20 cellular contexts compared by ENCODE assay signal in the genomic region with DNA sequence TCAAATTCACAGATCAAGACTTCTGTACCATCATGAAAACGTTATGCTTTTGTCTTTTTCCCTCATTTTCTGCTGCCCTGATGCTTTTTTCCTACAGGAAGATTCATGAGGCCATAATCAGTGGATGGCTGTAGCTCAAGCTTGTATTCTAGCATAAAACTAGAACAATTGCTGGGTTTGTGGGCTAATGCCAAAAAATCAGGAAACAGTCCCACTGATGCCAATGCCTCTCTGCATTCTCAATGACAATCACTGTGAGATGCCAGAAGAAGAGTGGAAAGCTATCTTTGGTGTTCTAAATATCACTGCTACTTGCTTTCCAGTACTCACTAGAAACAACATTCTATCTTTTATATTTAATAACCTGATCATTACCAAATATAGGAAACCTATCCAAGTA.
"Had no signal": no experiment of that assay in that cellular context is flagged by ENCODE, and none has a peak within 500 bp of the region (broad histone marks: within the 10 kb centered on the region; RNA-seq: fewer than 3 reads in every experiment).

No MANE protein-coding gene starts in this region.

- ATAC-seq: activated naive CD4-positive, alpha-beta T cell treated with anti-CD3 and anti-CD28 coated beads, Interleukin-2, amount 50 U/mL, for 72 hours; activated T-cell treated with anti-CD3 and anti-CD28 coated beads, Interleukin-2, amount 50 U/mL, for 72 hours; esophagus mucosa had no signal

- DNase-seq: activated CD4-positive, alpha-beta memory T cell treated with anti-CD3 and anti-CD28 coated beads, Interleukin-2, amount 10 ng/mL, durations not matched to agents 7 days and 5 days; activated CD4-positive, alpha-beta T cell treated with anti-CD3 and anti-CD28 coated beads for 1 hour; activated CD4-positive, alpha-beta T cell treated with anti-CD3 and anti-CD28 coated beads for 4 hours; activated CD4-positive, alpha-beta T cell treated with anti-CD3 and anti-CD28 coated beads, Interleukin-2, amount 10 ng/mL, durations not matched to agents 7 days and 5 days; activated CD4-positive, alpha-beta T cell treated with anti-CD3 and anti-CD28 coated beads, Interleukin-2, amount 50 U/mL, for 4 hours; activated CD8-positive, alpha-beta memory T cell treated with anti-CD3 and anti-CD28 coated beads, Interleukin-2, amount 50 U/mL, for 48 hours; activated gamma-delta T cell; activated naive CD4-positive, alpha-beta T cell; activated naive CD4-positive, alpha-beta T cell treated with anti-CD3 and anti-CD28 coated beads, Interleukin-2, amount 10 ng/mL, durations not matched to agents 7 days and 5 days; activated naive CD8-positive, alpha-beta T cell treated with anti-CD3 and anti-CD28 coated beads, Interleukin-2, amount 10 ng/mL, durations not matched to agents 7 days and 5 days; activated T-cell treated with anti-CD3 and anti-CD28 coated beads for 4 hours; activated T-cell treated with anti-CD3 and anti-CD28 coated beads, Interleukin-2, amount 50 U/mL, for 24 hours; activated T-cell treated with anti-CD3 and anti-CD28 coated beads, Interleukin-2, amount 50 U/mL, for 72 hours; effector memory CD4-positive, alpha-beta T cell; endodermal cell; foreskin fibroblast; glutamatergic neuron; T-helper 2 cell had no signal
